21 cellular contexts compared by ENCODE assay signal in genomic region chrY:8610620-8611019, GRCh38.
"Had no signal": no experiment of that assay in that cellular context is flagged by ENCODE, and none has a peak within 500 bp of the region (broad histone marks: within the 10 kb centered on the region; RNA-seq: fewer than 3 reads in every experiment).

No MANE protein-coding gene starts in this region.

- DNase-seq: activated CD4-positive, alpha-beta T cell treated with anti-CD3 and anti-CD28 coated beads for 48 hours; activated CD8-positive, alpha-beta memory T cell treated with anti-CD3 and anti-CD28 coated beads, Interleukin-2, amount 10 ng/mL, durations not matched to agents 7 days and 5 days; activated CD8-positive, alpha-beta T cell treated with anti-CD3 and anti-CD28 coated beads, Interleukin-2, amount 10 ng/mL, durations not matched to agents 7 days and 5 days; activated naive CD4-positive, alpha-beta T cell; activated T-cell treated with anti-CD3 and anti-CD28 coated beads for 4 hours; activated T-cell treated with anti-CD3 and anti-CD28 coated beads, Interleukin-2, amount 50 U/mL, for 72 hours; central memory CD4-positive, alpha-beta T cell; foreskin keratinocyte; heart right ventricle; lower lobe of right lung; mesenchymal stem cell; naive thymus-derived CD8-positive, alpha-beta T cell; nucleus accumbens; pancreas; sigmoid colon; small intestine; stimulated activated CD4-positive, alpha-beta T cell treated with anti-CD3 and anti-CD28 coated beads, Interleukin-4, amount 100 ng/mL, for 24 hours; uterus had no signal

- ATAC-seq: activated CD8-positive, alpha-beta memory T cell treated with anti-CD3 and anti-CD28 coated beads, Interleukin-2, amount 10 ng/mL, durations not matched to agents 7 days and 5 days; activated CD8-positive, alpha-beta T cell treated with anti-CD3 and anti-CD28 coated beads, Interleukin-2, amount 10 ng/mL, durations not matched to agents 7 days and 5 days; activated naive CD4-positive, alpha-beta T cell treated with anti-CD3 and anti-CD28 coated beads, Interleukin-2, amount 50 U/mL, for 72 hours; activated T-cell treated with anti-CD3 and anti-CD28 coated beads, Interleukin-2, amount 50 U/mL, for 72 hours; foreskin keratinocyte; heart right ventricle; left lobe of liver; lower lobe of right lung; naive thymus-derived CD8-positive, alpha-beta T cell; pancreas; stimulated activated effector memory CD8-positive, alpha-beta T cell treated with anti-CD3 and anti-CD28 coated beads, Interleukin-12 subunit alpha, Interleukin-12 subunit beta, amount 100 ng/mL, for 72 hours had no signal
